ENCODE assay signal across 22 cellular contexts in genomic region chr10:119505131-119505551, GRCh38. TPM values are rescaled to one million over a fixed set of nuclear protein-coding genes. Genes with fewer than 3 reads are reported as not detected.
A peak's percentile ranks its signal among the peaks of the same experiment; 100 is the strongest.
DNase-seq lines count a peak whose midpoint lies in the region; ATAC-seq and TF ChIP-seq lines count a peak whose summit lies in the region.
"Had no signal": no experiment of that assay in that cellular context is flagged by ENCODE, and none has a peak within 500 bp of the region (broad histone marks: within the 10 kb centered on the region; RNA-seq: fewer than 3 reads in every experiment).

No MANE protein-coding gene starts in this region.

- no peak for TF ChIP-seq CTCF in AG10803 (conservative IDR thresholded peaks at IDR 0.05; ENCODE audit: low read length)
- no peak for TF ChIP-seq CTCF in CD8-positive, alpha-beta T cell (IDR thresholded peaks at IDR 0.05)

- no peaks in the 10 kb centered on the region for H3K27me3 ChIP-seq in CD8-positive, alpha-beta T cell (ENCODE audit: insufficient read depth, low read length)
- H3K27me3 ChIP-seq: adrenal gland, heart left ventricle, suprapubic skin had no signal

- H3K27me3 Mint-ChIP-seq in CD8-positive, alpha-beta T cell (ENCODE audit: low read depth) = no peaks in the 10 kb centered on the region
- H3K27me3 Mint-ChIP-seq in activated naive CD8-positive, alpha-beta T cell treated with anti-CD3 and anti-CD28 coated beads, Interleukin-2, amount 50 U/mL, for 24 hours = no peaks in the 10 kb centered on the region
- no peaks in the 10 kb centered on the region for H3K27me3 Mint-ChIP-seq in naive thymus-derived CD8-positive, alpha-beta T cell

- no peak for ATAC-seq in CD8-positive, alpha-beta T cell
- ATAC-seq in activated naive CD8-positive, alpha-beta T cell treated with anti-CD3 and anti-CD28 coated beads, Interleukin-2, amount 50 U/mL, for 24 hours = no peak
- ATAC-seq in naive thymus-derived CD8-positive, alpha-beta T cell = peak in 1 of 2 donors; percentile 2
- ATAC-seq in HG02840 (IDR thresholded peaks at IDR 0.05; ENCODE audit: low FRiP score, unreplicated experiment) = no peak
- ATAC-seq: GM12878, heart left ventricle, lower lobe of right lung had no signal

- H3K4me1 ChIP-seq in CD8-positive, alpha-beta T cell (ENCODE audit: insufficient read depth, low read length) = peaks cover 81% of the 10 kb centered on the region
- H3K4me1 ChIP-seq: adrenal gland, HAP-1, lower lobe of right lung had no signal

- peaks cover 49% of the 10 kb centered on the region for H3K36me3 Mint-ChIP-seq in CD8-positive, alpha-beta T cell
- H3K36me3 Mint-ChIP-seq in activated naive CD8-positive, alpha-beta T cell treated with anti-CD3 and anti-CD28 coated beads, Interleukin-2, amount 50 U/mL, for 24 hours (ENCODE audit: low read depth) = peaks cover 66% of the 10 kb centered on the region
- H3K36me3 Mint-ChIP-seq in naive thymus-derived CD8-positive, alpha-beta T cell = peaks cover 0 to 54% (median 14%) of the 10 kb centered on the region in 3 donors

- no peaks in the 10 kb centered on the region for H3K9me3 ChIP-seq in CD8-positive, alpha-beta T cell (ENCODE audit: low read length)
- H3K9me3 ChIP-seq: adrenal gland, HAP-1, heart left ventricle, lower lobe of right lung, suprapubic skin had no signal

- peak overlapping the region; percentile 99 for H3K27ac Mint-ChIP-seq in CD8-positive, alpha-beta T cell
- H3K27ac Mint-ChIP-seq in activated naive CD8-positive, alpha-beta T cell treated with anti-CD3 and anti-CD28 coated beads, Interleukin-2, amount 50 U/mL, for 24 hours = peak overlapping the region; percentile 82
- H3K27ac Mint-ChIP-seq in naive thymus-derived CD8-positive, alpha-beta T cell = peak overlapping the region; percentile 94 to 100 (median 99)

- peak overlapping the region; percentile 42 for H3K27ac ChIP-seq in CD8-positive, alpha-beta T cell (ENCODE audit: low read depth, low read length)
- H3K27ac ChIP-seq: adrenal gland, lower lobe of right lung, PC-9, suprapubic skin had no signal

- no peaks in the 10 kb centered on the region for H3K36me3 ChIP-seq in CD8-positive, alpha-beta T cell (ENCODE audit: insufficient read depth, low read length)
- H3K36me3 ChIP-seq: adrenal gland, lower lobe of right lung, suprapubic skin had no signal

- H3K9me3 Mint-ChIP-seq in CD8-positive, alpha-beta T cell = no peaks in the 10 kb centered on the region
- H3K9me3 Mint-ChIP-seq in activated naive CD8-positive, alpha-beta T cell treated with anti-CD3 and anti-CD28 coated beads, Interleukin-2, amount 50 U/mL, for 24 hours = no peaks in the 10 kb centered on the region
- H3K9me3 Mint-ChIP-seq in naive thymus-derived CD8-positive, alpha-beta T cell = no peaks in the 10 kb centered on the region

- intact Hi-C loops in CD8-positive, alpha-beta T cell (cut with DNase I, micrococcal nuclease) = no loop called here

- DNase-seq in AG10803 (ENCODE audit: low read depth) (peak; percentile 61), LoVo (ENCODE audit: low spot score) (no peak), NCI-H1694 (lab: John Stamatoyannopoulos, UW) (no peak), KG1 (lab: John Stamatoyannopoulos, UW) (no peak)
- peak in 3 of 7 experiments; percentile 25 to 35 (median 28) for DNase-seq in CD8-positive, alpha-beta T cell
- DNase-seq in activated naive CD8-positive, alpha-beta T cell treated with anti-CD3 and anti-CD28 coated beads, Interleukin-2, amount 50 U/mL, for 24 hours = no peak
- DNase-seq in naive thymus-derived CD8-positive, alpha-beta T cell = peak in 5 of 10 donors; percentile 24 to 72 (median 52)
- DNase-seq: adrenal gland; central memory CD4-positive, alpha-beta T cell; GF-D8; Kasumi-1; lower lobe of right lung; NCI-H1105 treated with DMSO at 0.1 percent for 48 hours; NCI-H774; PC-9; stimulated activated CD4-positive, alpha-beta T cell treated with anti-CD3 and anti-CD28 coated beads, Interleukin-4, amount 100 ng/mL, for 24 hours had no signal

- H3K4me3 ChIP-seq in AG10803 (ENCODE audit: low read length) = no peak overlapping the region
- H3K4me3 ChIP-seq in CD8-positive, alpha-beta T cell (ENCODE audit: low read depth, low read length) = peak overlapping the region; percentile 10
- H3K4me3 ChIP-seq: adrenal gland, GM12878, HAP-1, heart left ventricle, lower lobe of right lung, PC-9, smooth muscle cell, suprapubic skin had no signal

- H3K4me3 Mint-ChIP-seq in CD8-positive, alpha-beta T cell = peak overlapping the region; percentile 71
- no peak overlapping the region for H3K4me3 Mint-ChIP-seq in activated naive CD8-positive, alpha-beta T cell treated with anti-CD3 and anti-CD28 coated beads, Interleukin-2, amount 50 U/mL, for 24 hours
- H3K4me3 Mint-ChIP-seq in naive thymus-derived CD8-positive, alpha-beta T cell = peak overlapping the region; percentile 63 to 87 (median 82)

- POLR2A ChIA-PET in CD8-positive, alpha-beta T cell (lab: Charles Lee) = interaction anchor here (0.6 to 7.7 kb wide), 3 partner anchors 9 to 36 kb away, joined by 3 to 51 read pairs (median 5); partner anchors contain the start of gene RGS10
- POLR2A ChIA-PET in naive thymus-derived CD8-positive, alpha-beta T cell (lab: Charles Lee) = interaction anchor here (0.6 to 28.6 kb wide), 11 partner anchors 8 to 287 kb away, joined by 3 to 674 read pairs (median 4); partner anchors contain the start of gene RGS10

- CTCF ChIA-PET in CD8-positive, alpha-beta T cell (lab: Charles Lee) = interaction anchor here (0.9 to 7.0 kb wide), 3 partner anchors 33 to 60 kb away, joined by 3 to 52 read pairs (median 4); partner anchors contain the start of gene RGS10

- peaks cover 82% of the 10 kb centered on the region for H3K4me1 Mint-ChIP-seq in CD8-positive, alpha-beta T cell (ENCODE audit: low read depth)
- peaks cover 86% of the 10 kb centered on the region for H3K4me1 Mint-ChIP-seq in activated naive CD8-positive, alpha-beta T cell treated with anti-CD3 and anti-CD28 coated beads, Interleukin-2, amount 50 U/mL, for 24 hours
- peaks cover 49 to 93% (median 88%) of the 10 kb centered on the region in 4 donors for H3K4me1 Mint-ChIP-seq in naive thymus-derived CD8-positive, alpha-beta T cell

RNA-seq across cellular contexts. Expression of gene RGS10, which starts 37.4 kb away (rescaled TPM):
- 100 to 1,000 TPM; 145 to 152 TPM for total RNA-seq in CD8-positive, alpha-beta T cell
- 100 to 1,000 TPM; 251 to 268 TPM for total RNA-seq in naive thymus-derived CD8-positive, alpha-beta T cell
- 100 to 1,000 TPM; 409 to 533 (median 504) TPM for polyA plus RNA-seq in naive thymus-derived CD8-positive, alpha-beta T cell
